In the genomic region with DNA sequence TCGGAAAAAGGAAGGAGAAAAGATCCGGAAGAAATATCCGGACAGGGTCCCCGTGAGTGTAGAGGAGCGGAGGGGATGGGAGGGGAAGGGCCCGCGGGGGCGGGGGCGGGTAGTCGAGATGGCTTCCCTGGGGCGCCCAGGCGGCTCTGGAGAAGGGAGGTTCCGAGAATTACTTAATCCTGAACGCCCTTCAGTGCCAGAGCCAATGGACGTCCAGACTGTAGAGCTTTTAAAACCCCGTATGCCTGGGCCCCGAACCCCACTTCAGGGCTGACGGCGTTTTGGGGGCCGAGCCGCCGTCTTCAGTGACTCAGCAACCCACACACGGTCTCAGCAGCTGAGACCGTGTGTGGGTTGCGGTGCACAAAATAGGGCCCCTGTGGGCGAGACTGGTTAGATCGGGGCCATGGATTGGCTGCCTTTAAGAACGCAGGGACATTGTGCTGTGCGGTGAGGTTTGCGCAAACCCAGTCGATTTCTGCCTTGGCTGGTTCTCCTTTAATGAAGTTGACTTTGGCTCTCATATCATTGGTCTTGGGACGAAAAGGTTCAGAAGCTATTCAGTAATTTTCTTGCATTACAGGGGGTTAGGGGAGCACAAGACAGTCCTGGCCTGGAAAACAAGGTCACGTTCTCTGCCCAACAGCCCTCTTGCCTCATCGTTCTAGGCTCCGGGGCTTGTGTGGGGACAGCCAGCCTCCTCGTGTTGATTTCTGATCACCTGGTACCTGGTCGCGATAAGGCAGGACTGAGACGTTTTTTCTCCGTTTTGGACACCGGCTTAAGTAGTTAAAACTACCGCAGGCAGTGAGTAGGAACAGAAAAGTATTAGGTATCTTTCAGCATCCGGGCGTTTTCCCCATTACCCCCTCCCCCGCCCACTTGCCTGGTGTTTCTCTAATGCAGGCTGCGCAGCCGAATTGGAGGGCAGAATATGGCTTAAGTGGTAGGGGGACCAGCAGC, we compare ENCODE assay signal across 7 cellular contexts. TPM values are rescaled to one million over a fixed set of nuclear protein-coding genes. Genes with fewer than 3 reads are reported as not detected.
DNase-seq lines count a peak whose midpoint lies in the region; ATAC-seq, FAIRE-seq and TF ChIP-seq lines count a peak whose summit lies in the region.

No MANE protein-coding gene starts in this region.

- peak in 1 of 2 experiments; percentile 63; a peak in 2 of 3 replicates for TF ChIP-seq POLR2A in H1 (IDR thresholded peaks at IDR 0.05; ENCODE audit: control extremely low read depth in 1 of 2, low read depth in 2 of 2, low read length in 2 of 2)

- no peak for TF ChIP-seq RAD21 in H1 (IDR thresholded peaks at IDR 0.05 in 1 of 2, conservative IDR thresholded peaks at IDR 0.05 in 1 of 2; ENCODE audit: low read depth in 2 of 2, low read length in 2 of 2)

- POLR2A ChIA-PET in H1 (lab: Charles Lee; ENCODE audit: partially characterized antibody), result interaction anchor here (0.6 to 3.1 kb wide), 8 partner anchors 8 to 509 kb away, joined by 3 to 14 read pairs (median 4); no protein-coding TSS in a partner anchor

- 1% methylated on average over 39 of the region's 47 CpGs; no CpG with 5 or more reads in 1 of the 2 experiments for WGBS in H1 (ENCODE audit: extremely low coverage in 1 of 2, insufficient coverage in 1 of 2, insufficient read length in 1 of 2, insufficient replicate concordance in 2 of 2, low coverage in 1 of 2, low lambda C conversion rate in 2 of 2, missing lambda C conversion rate in 1 of 2), 2 experiments
- no CpG with 5 or more reads among the region's 47 CpGs for WGBS in mesendoderm (ENCODE audit: extremely low coverage, insufficient coverage, low lambda C conversion rate)

- ATAC-seq in GM18498 (IDR thresholded peaks at IDR 0.05; ENCODE audit: unreplicated experiment) (peak; percentile 60), HG02852 (IDR thresholded peaks at IDR 0.05; ENCODE audit: unreplicated experiment) (peak; percentile 71)

- no peak overlapping the region; the same call in 1 of the 2 replicates for H3K18ac ChIP-seq in H1 (ENCODE audit: extremely low read depth, low read length)
- peak overlapping the region; percentile 88 for H3K18ac ChIP-seq in mesendoderm (ENCODE audit: low read length)

- H3K23me2 ChIP-seq in H1 (ENCODE audit: low read depth, low read length), result peaks cover 8% of the 10 kb centered on the region

- peak; percentile 43 for DNase-seq in NCI-H82 treated with DMSO at 0.1 percent for 48 hours (lab: John Stamatoyannopoulos, UW; ENCODE audit: unreplicated experiment)
- peak; percentile 41 to 64 (median 57) for DNase-seq in activated CD8-positive, alpha-beta memory T cell treated with anti-CD3 and anti-CD28 coated beads for 48 hours (ENCODE audit: low read depth in 2 of 3, low spot score in 2 of 3)
- peak in 1 of 2 experiments; percentile 68 for DNase-seq in H1 (ENCODE audit: low read depth in 1 of 2, low spot score in 2 of 2)
- DNase-seq in mesendoderm, result peak; percentile 80
- DNase-seq in stimulated activated CD8-positive, alpha-beta memory T cell treated with anti-CD3 and anti-CD28 coated beads, Interleukin-12 subunit alpha, Interleukin-12 subunit beta, amount 100 ng/mL, for 1 hour (ENCODE audit: low read depth), result peak; percentile 65

- no peak overlapping the region for H2BK120ac ChIP-seq in H1 (replicated peaks; ENCODE audit: low read depth, low read length)
- H2BK120ac ChIP-seq in mesendoderm (ENCODE audit: low read depth, low read length), result peak overlapping the region; percentile 29

- H3K27ac ChIP-seq in H1 (ENCODE audit: low read depth, low read length), result peak overlapping the region; percentile 86
- H3K27ac ChIP-seq in mesendoderm (ENCODE audit: low read depth, low read length), result peak overlapping the region; percentile 74

- H2BK12ac ChIP-seq in H1 (ENCODE audit: low read depth, low read length), result peak overlapping the region; percentile 13; the same call in 1 of the 2 replicates

- TF ChIP-seq CTCF in H1 (IDR thresholded peaks at IDR 0.05; ENCODE audit: control extremely low read depth in 1 of 3, insufficient read depth in 1 of 3, low read depth in 1 of 3, low read length in 3 of 3), result no peak

- H2AFZ ChIP-seq in H1 (ENCODE audit: low read length), result peak overlapping the region; percentile 85

- H3K4ac ChIP-seq in H1 (replicated peaks; ENCODE audit: insufficient read length, low read depth, low read length) (no peak overlapping the region), mesendoderm (ENCODE audit: low read depth, low read length) (peak overlapping the region; percentile 90)

- H3K9ac ChIP-seq in H1 (replicated peaks in 1 of 4; ENCODE audit: extremely low read depth in 1 of 4, low read depth in 3 of 4, low read length in 3 of 4) (peak overlapping the region; percentile 78 to 93 (median 88)), mesendoderm (ENCODE audit: low read length) (peak overlapping the region; percentile 95)

- H3K9me3 ChIP-seq in H1 (ENCODE audit: insufficient read depth in 2 of 2, low read depth in 1 of 2, low read length in 1 of 2), result no peaks in the 10 kb centered on the region

- H3K79me1 ChIP-seq in H1 (ENCODE audit: low read depth, low read length) (peaks cover 2% of the 10 kb centered on the region; the same call in 1 of the 2 replicates), mesendoderm (ENCODE audit: low read length) (no peaks in the 10 kb centered on the region)

- H4K91ac ChIP-seq in H1 (replicated peaks; ENCODE audit: insufficient read length, low read length), result no peak overlapping the region

- peak overlapping the region; percentile 26; the same call in 1 of the 2 replicates for H2BK5ac ChIP-seq in H1 (ENCODE audit: low read depth, low read length)
- peak overlapping the region; percentile 66 for H2BK5ac ChIP-seq in mesendoderm (ENCODE audit: low read length)

- H2AK5ac ChIP-seq in H1 (ENCODE audit: low read depth, low read length) (no peak overlapping the region), mesendoderm (ENCODE audit: low read length) (no peak overlapping the region)

- no peak overlapping the region for H2BK20ac ChIP-seq in H1 (ENCODE audit: low read length)

- no peak for TF ChIP-seq EP300 in H1 (IDR thresholded peaks at IDR 0.05; ENCODE audit: borderline replicate concordance in 1 of 2, low read depth in 2 of 2, low read length in 2 of 2)

- H3K14ac ChIP-seq in H1 (ENCODE audit: insufficient read length), result no peak overlapping the region

- peak overlapping the region; percentile 96 for H4K8ac ChIP-seq in H1 (ENCODE audit: extremely low read depth, insufficient read depth, low read length)
- H4K8ac ChIP-seq in mesendoderm (ENCODE audit: low read depth, low read length), result no peak overlapping the region

- H3K56ac ChIP-seq in H1 (replicated peaks; ENCODE audit: insufficient read length, low read depth, low read length), result no peak overlapping the region
- peak overlapping the region; percentile 94 for H3K56ac ChIP-seq in mesendoderm (ENCODE audit: low read length)

- H3K4me3 ChIP-seq in H1 (ENCODE audit: extremely low read depth in 1 of 4, insufficient read depth in 2 of 4, low read depth in 3 of 4, low read length in 4 of 4), result peak overlapping the region; percentile 66 to 97 (median 88)
- H3K4me3 ChIP-seq in mesendoderm (ENCODE audit: low read length), result peak overlapping the region; percentile 90

- H3K36me3 ChIP-seq in H1 (ENCODE audit: control insufficient read depth in 2 of 4, insufficient read depth in 4 of 4, low read length in 3 of 4) (peaks cover 0 to 6% (median 0%) of the 10 kb centered on the region in 4 experiments; a peak in 2 of 8 replicates), mesendoderm (ENCODE audit: control insufficient read depth, insufficient read depth, low read length) (no peaks in the 10 kb centered on the region)

- peak overlapping the region; percentile 72 to 94 for H3K4me2 ChIP-seq in H1 (ENCODE audit: insufficient read depth in 1 of 2, low read depth in 2 of 2, low read length in 2 of 2)
- H3K4me2 ChIP-seq in mesendoderm (ENCODE audit: low read length), result peak overlapping the region; percentile 69

- peak overlapping the region; percentile 8 for H4K5ac ChIP-seq in H1 (ENCODE audit: insufficient read length, low read depth, low read length)
- no peak overlapping the region for H4K5ac ChIP-seq in mesendoderm (ENCODE audit: low read length)

- H3K23ac ChIP-seq in H1 (ENCODE audit: insufficient read length) (no peak overlapping the region), mesendoderm (ENCODE audit: low read length) (no peak overlapping the region)

- H4K20me1 ChIP-seq in H1 (replicated peaks in 1 of 2; ENCODE audit: control insufficient read depth in 1 of 2, insufficient read depth in 2 of 2, low read length in 2 of 2), result no peaks in the 10 kb centered on the region

- H3K79me2 ChIP-seq in H1 (ENCODE audit: control insufficient read depth in 1 of 2, insufficient read depth in 2 of 2, low read length in 2 of 2) (peaks cover 0 to 38% of the 10 kb centered on the region in 2 experiments; a peak in 3 of 4 replicates), mesendoderm (ENCODE audit: control insufficient read depth, insufficient read depth, low read length) (peaks cover 25% of the 10 kb centered on the region)

- CTCF ChIA-PET in H1 (lab: Charles Lee; ENCODE audit: partially characterized antibody), result interaction anchor here (0.6 to 2.2 kb wide), 7 partner anchors 11 to 285 kb away, joined by 3 to 8 read pairs (median 4); no protein-coding TSS in a partner anchor

- H3K4me1 ChIP-seq in H1 (replicated peaks in 1 of 4; ENCODE audit: control insufficient read depth in 3 of 4, insufficient read depth in 4 of 4, low read length in 3 of 4) (peaks cover 0 to 10% (median 3%) of the 10 kb centered on the region in 4 experiments; a peak in 5 of 7 replicates), mesendoderm (ENCODE audit: control insufficient read depth, low read depth, low read length) (no peaks in the 10 kb centered on the region)

- H3K27me3 ChIP-seq in H1 (replicated peaks in 1 of 4; ENCODE audit: control insufficient read depth in 3 of 4, extremely low read depth in 1 of 4, insufficient read depth in 3 of 4, low read length in 3 of 4), result no peaks in the 10 kb centered on the region
- no peaks in the 10 kb centered on the region for H3K27me3 ChIP-seq in mesendoderm (ENCODE audit: insufficient read depth, low read length, poor library complexity)

- FAIRE-seq in H1 (lab: Jason Lieb, UNC), result no peak

- H2BK15ac ChIP-seq in H1 (ENCODE audit: low read length), result peak overlapping the region; percentile 48; the same call in 1 of the 2 replicates
- H2BK15ac ChIP-seq in mesendoderm (replicated peaks; ENCODE audit: low read depth), result no peak overlapping the region

RNA-seq across cellular contexts. Expression of a gene that starts 0.8 kb away (rescaled TPM):
- total RNA-seq in H1 (2021; fragmentation: NEBNext Ultra II Directional; extraction: Animal tissue kit (Norgen Biotek cat#: 25700)), result 80.9 and 87.9 TPM in 2 replicates
- 35.9 and 56.1 TPM in 2 replicates for polyA plus RNA-seq in H1 (2011; rRNA removed)
- polyA plus RNA-seq in H1 (2011; cell fraction: cytosol; rRNA removed), result 72.5 TPM
- polyA plus RNA-seq in H1 (2011; cell fraction: nucleus; rRNA removed), result 30.2 TPM
- 77.9 to 103 TPM (median 89.7 TPM) in 4 replicates for polyA plus RNA-seq in H1 (2012, experiment 1 of 2)
- 34.4 TPM for polyA plus RNA-seq in H1 (2012, experiment 2 of 2)
- polyA plus RNA-seq in H1 (2013, experiment 1 of 2), result 39.6 TPM
- 41.7 TPM for polyA plus RNA-seq in H1 (2013, experiment 2 of 2)
- 57.8 and 71.4 TPM in 2 replicates for polyA minus RNA-seq in H1 (2011; rRNA and poly(A)+ RNA removed)
- 26.6 TPM for polyA minus RNA-seq in H1 (2011; cell fraction: cytosol; rRNA and poly(A)+ RNA removed)
- polyA minus RNA-seq in H1 (2011; cell fraction: nucleus; rRNA and poly(A)+ RNA removed), result 35.1 TPM
- polyA plus RNA-seq in mesendoderm (2013, experiment 1 of 2), result 45.0 TPM
- polyA plus RNA-seq in mesendoderm (2013, experiment 2 of 2), result 45.2 TPM

RNA-seq across cellular contexts. Expression of a gene that starts 34.6 kb away (rescaled TPM):
- not detected in 2 replicates for total RNA-seq in H1 (2021; fragmentation: NEBNext Ultra II Directional; extraction: Animal tissue kit (Norgen Biotek cat#: 25700))
- polyA plus RNA-seq in H1 (2011; rRNA removed), result not detected in 2 replicates
- not detected for polyA plus RNA-seq in H1 (2011; cell fraction: cytosol; rRNA removed)
- polyA plus RNA-seq in H1 (2011; cell fraction: nucleus; rRNA removed), result not detected
- polyA plus RNA-seq in H1 (2012, experiment 1 of 2), result not detected in 4 replicates
- polyA plus RNA-seq in H1 (2012, experiment 2 of 2), result not detected
- not detected for polyA plus RNA-seq in H1 (2013, experiment 1 of 2)
- polyA plus RNA-seq in H1 (2013, experiment 2 of 2), result not detected
- polyA minus RNA-seq in H1 (2011; rRNA and poly(A)+ RNA removed), result not detected in 2 replicates
- not detected for polyA minus RNA-seq in H1 (2011; cell fraction: cytosol; rRNA and poly(A)+ RNA removed)
- polyA minus RNA-seq in H1 (2011; cell fraction: nucleus; rRNA and poly(A)+ RNA removed), result not detected
- 0.79 TPM for polyA plus RNA-seq in mesendoderm (2013, experiment 1 of 2)
- polyA plus RNA-seq in mesendoderm (2013, experiment 2 of 2), result 0.57 TPM

RNA-seq across cellular contexts. Expression of a gene that starts 41.5 kb away (rescaled TPM):
- total RNA-seq in H1 (2021; fragmentation: NEBNext Ultra II Directional; extraction: Animal tissue kit (Norgen Biotek cat#: 25700)), result not detected in 2 replicates
- polyA plus RNA-seq in H1 (2011; rRNA removed), result not detected in 2 replicates
- polyA plus RNA-seq in H1 (2011; cell fraction: cytosol; rRNA removed), result not detected
- not detected for polyA plus RNA-seq in H1 (2011; cell fraction: nucleus; rRNA removed)
- polyA plus RNA-seq in H1 (2012, experiment 1 of 2), result not detected in 4 replicates
- polyA plus RNA-seq in H1 (2012, experiment 2 of 2), result not detected
- polyA plus RNA-seq in H1 (2013, experiment 1 of 2), result not detected
- polyA plus RNA-seq in H1 (2013, experiment 2 of 2), result not detected
- not detected in 2 replicates for polyA minus RNA-seq in H1 (2011; rRNA and poly(A)+ RNA removed)
- polyA minus RNA-seq in H1 (2011; cell fraction: cytosol; rRNA and poly(A)+ RNA removed), result 0.88 TPM
- polyA minus RNA-seq in H1 (2011; cell fraction: nucleus; rRNA and poly(A)+ RNA removed), result 0.80 TPM
- polyA plus RNA-seq in mesendoderm (2013, experiment 1 of 2), result 0.90 TPM
- 0.87 TPM for polyA plus RNA-seq in mesendoderm (2013, experiment 2 of 2)
